In the genomic region with DNA sequence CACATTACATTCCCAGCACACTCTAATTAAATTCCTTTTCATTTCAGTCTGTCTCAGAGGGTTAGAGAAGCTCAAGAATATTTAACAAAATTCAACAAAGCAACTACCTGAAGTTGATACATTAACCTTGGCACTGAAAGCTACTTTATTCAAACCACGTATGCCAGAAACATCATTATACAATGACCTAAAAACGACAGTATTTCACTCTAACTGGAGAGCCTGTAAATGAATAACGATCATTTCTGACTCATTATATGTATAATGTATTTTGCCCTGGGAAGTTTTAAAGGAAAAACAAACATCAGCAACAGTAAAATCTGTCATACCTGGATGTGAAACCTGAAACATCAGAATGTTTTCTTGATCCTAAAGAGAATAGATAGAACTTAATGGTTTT, we compare ENCODE assay signal across 23 cellular contexts.
"Had no signal": no experiment of that assay in that cellular context is flagged by ENCODE, and none has a peak within 500 bp of the region (broad histone marks: within the 10 kb centered on the region; RNA-seq: fewer than 3 reads in every experiment).

No MANE protein-coding gene starts in this region.

- H3K36me3 ChIP-seq: gastrocnemius medialis, heart right ventricle, suprapubic skin, thyroid gland had no signal

- ATAC-seq: esophagus mucosa; gastrocnemius medialis; heart right ventricle; left lobe of liver; mucosa of descending colon; naive thymus-derived CD8-positive, alpha-beta T cell; right cardiac atrium; stimulated activated effector memory CD8-positive, alpha-beta T cell treated with anti-CD3 and anti-CD28 coated beads, Interleukin-12 subunit alpha, Interleukin-12 subunit beta, amount 100 ng/mL, for 72 hours; stimulated activated naive CD8-positive, alpha-beta T cell treated with anti-CD3 and anti-CD28 coated beads, Interleukin-15, Interleukin-2, amounts not matched to agents 100 U/mL and 50 U/mL, for 24 hours had no signal

- FAIRE-seq: islet of Langerhans, small intestine, urothelium cell line had no signal

- DNase-seq: cortex of kidney; dorsolateral prefrontal cortex; effector CD8-positive, alpha-beta T cell; gastrocnemius medialis; heart right ventricle; hypothalamus; mammary epithelial cell; mucosa of descending colon; naive thymus-derived CD8-positive, alpha-beta T cell; posterior cingulate gyrus; right cardiac atrium; small intestine; stimulated activated CD4-positive, alpha-beta T cell treated with anti-CD3 and anti-CD28 coated beads, Interleukin-12 subunit alpha, Interleukin-12 subunit beta, amount 100 ng/mL, for 4 hours; stimulated activated CD4-positive, alpha-beta T cell treated with anti-CD3 and anti-CD28 coated beads, Interleukin-2, amount 100 ng/mL, for 48 hours; stimulated activated CD8-positive, alpha-beta memory T cell treated with anti-CD3 and anti-CD28 coated beads, Interleukin-4, amount 100 ng/mL, for 48 hours; stimulated activated naive CD8-positive, alpha-beta T cell treated with anti-CD3 and anti-CD28 coated beads, Interleukin-15, Interleukin-2, amounts not matched to agents 100 U/mL and 50 U/mL, for 24 hours; thyroid gland had no signal

- H3K27me3 ChIP-seq: dorsolateral prefrontal cortex, gastrocnemius medialis, heart right ventricle, suprapubic skin, thyroid gland had no signal

- H3K4me3 ChIP-seq: dorsolateral prefrontal cortex, gastrocnemius medialis, heart right ventricle, mucosa of descending colon, suprapubic skin, thyroid gland had no signal
